Comparison of ENCODE assay signal across 1 cellular context in genomic region chr4:6640292-6641163, GRCh38.
TF ChIP-seq lines count a peak whose summit lies in the region.

Gene MRFAP1, plus strand, starts transcription at chr4:6640685. Its CDS starts 178 bp downstream, at chr4:6640863.

TF ChIP-seq in H1, 55 proteins besides CTCF, POLR2A, EP300 and RAD21 (continued from another document):
- TF ChIP-seq PHF8 (conservative IDR thresholded peaks at IDR 0.05; ENCODE audit: low read depth, low read length) (peak; percentile 86), YY1 (IDR thresholded peaks at IDR 0.05; ENCODE audit: low read depth, low read length) (peak; percentile 95), TBP (IDR thresholded peaks at IDR 0.05; ENCODE audit: low read depth, low read length) (peak; percentile 91), RBBP5 (IDR thresholded peaks at IDR 0.05; ENCODE audit: borderline replicate concordance, low read depth, low read length) (peak; percentile 70; the same call in 1 of the 2 replicates), TAF1 (IDR thresholded peaks at IDR 0.05; ENCODE audit: low read depth, low read length) (peak; percentile 99), BCL11A (IDR thresholded peaks at IDR 0.05; ENCODE audit: low read depth in 2 of 2, low read length in 2 of 2) (no peak), ATF3 (IDR thresholded peaks at IDR 0.05; ENCODE audit: insufficient read depth, low read depth, low read length) (peak; percentile 94), SP1 (IDR thresholded peaks at IDR 0.05; ENCODE audit: low read depth, low read length) (no peak), KDM4A (IDR thresholded peaks at IDR 0.05; ENCODE audit: low read depth, low read length, severe bottlenecking) (peak; percentile 53), GABPA (IDR thresholded peaks at IDR 0.05; ENCODE audit: borderline replicate concordance, insufficient read depth, low read length) (no peak), TAF7 (optimal IDR thresholded peaks at IDR 0.05; ENCODE audit: borderline replicate concordance, low read depth, low read length) (peak; percentile 97), KDM5A (IDR thresholded peaks at IDR 0.05; ENCODE audit: low read length) (peak; percentile 62; the same call in 1 of the 2 replicates), SIN3A (conservative IDR thresholded peaks at IDR 0.05 in 1 of 2, IDR thresholded peaks at IDR 0.05 in 1 of 2; ENCODE audit: low read depth in 1 of 2, low read length in 2 of 2) (peak; percentile 18 to 73; a peak in 2 of 4 replicates), CREB1 (IDR thresholded peaks at IDR 0.05) (peak; percentile 55; the same call in 1 of the 2 replicates), USF2 (IDR thresholded peaks at IDR 0.05; ENCODE audit: low read length) (0 out of 2 replicates have a peak, but pooled peaks have one; percentile 6), ASH2L (IDR thresholded peaks at IDR 0.05; ENCODE audit: low read length) (peak; percentile 81), BRCA1 (IDR thresholded peaks at IDR 0.05; ENCODE audit: low read depth, low read length) (no peak), KDM1A (IDR thresholded peaks at IDR 0.05; ENCODE audit: borderline replicate concordance, low read length) (peak; percentile 69; the same call in 1 of the 2 replicates), ZNF274 (IDR thresholded peaks at IDR 0.05; ENCODE audit: borderline replicate concordance, extremely low read depth, low read length) (no peak), POLR2AphosphoS5 (IDR thresholded peaks at IDR 0.05; ENCODE audit: low read depth, low read length) (peak; percentile 81), NRF1 (IDR thresholded peaks at IDR 0.05; ENCODE audit: low read depth, low read length) (peak; percentile 45), SAP30 (IDR thresholded peaks at IDR 0.05; ENCODE audit: insufficient read depth, insufficient replicate concordance, low read length) (no peak)
